Comparison of ENCODE assay signal across 14 cellular contexts in the genomic region with DNA sequence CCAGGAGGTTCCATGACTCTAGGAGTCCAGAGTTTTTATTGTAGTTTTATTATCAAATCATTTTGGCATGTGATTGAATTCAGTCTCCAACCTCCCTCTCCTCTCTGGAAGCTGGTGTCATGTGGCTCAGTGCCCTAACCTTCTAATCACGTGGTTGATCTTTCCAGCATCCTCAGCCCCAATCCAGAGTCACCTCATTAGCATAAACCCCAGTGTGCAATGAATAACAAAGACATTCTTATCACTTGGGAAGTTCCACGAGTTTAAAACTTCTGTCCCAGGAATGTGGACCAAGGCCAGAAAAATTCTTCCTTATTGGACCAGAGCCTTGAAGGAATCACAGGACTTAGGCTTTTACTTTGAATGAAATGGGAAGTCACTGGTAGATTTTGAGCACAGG. TPM values are rescaled to one million over a fixed set of nuclear protein-coding genes. Genes with fewer than 3 reads are reported as not detected.
A peak's percentile ranks its signal among the peaks of the same experiment; 100 is the strongest.
DNase-seq lines count a peak whose midpoint lies in the region; ATAC-seq and TF ChIP-seq lines count a peak whose summit lies in the region.
"Had no signal": no experiment of that assay in that cellular context is flagged by ENCODE, and none has a peak within 500 bp of the region (broad histone marks: within the 10 kb centered on the region; RNA-seq: fewer than 3 reads in every experiment).

No MANE protein-coding gene starts in this region.

- H3K4me3 Mint-ChIP-seq in nephron progenitor cell = peak overlapping the region; percentile 48
- H3K4me3 Mint-ChIP-seq: activated naive CD4-positive, alpha-beta T cell treated with anti-CD3 and anti-CD28 coated beads, Interleukin-2, amount 50 U/mL, for 24 hours; natural killer cell had no signal

- H3K9me3 Mint-ChIP-seq in nephron progenitor cell = no peaks in the 10 kb centered on the region
- H3K9me3 Mint-ChIP-seq: activated naive CD4-positive, alpha-beta T cell treated with anti-CD3 and anti-CD28 coated beads, Interleukin-2, amount 50 U/mL, for 24 hours; natural killer cell had no signal

- intact Hi-C loops in Panc1 (cut with micrococcal nuclease; ENCODE audit: unreplicated experiment) = no loop called here

- CTCF ChIA-PET in Panc1 (lab: Charles Lee) = no interaction called here

- in situ Hi-C loops in Panc1 (cut with HindIII; ENCODE audit: low pct_unique_long_range_greater_than_20kb, low sequenced_read_pairs) = no loop called here

- peak overlapping the region; percentile 51; the same call in 1 of the 2 replicates for H3K27ac ChIP-seq in Panc1 (ENCODE audit: low read length)
- no peak overlapping the region for H3K27ac ChIP-seq in caudate nucleus (ENCODE audit: low read depth, low read length)

- POLR2A ChIA-PET in Panc1 (lab: Charles Lee) = no interaction called here

- H3K4me1 Mint-ChIP-seq in nephron progenitor cell = peaks cover 35% of the 10 kb centered on the region
- H3K4me1 Mint-ChIP-seq: activated naive CD4-positive, alpha-beta T cell treated with anti-CD3 and anti-CD28 coated beads, Interleukin-2, amount 50 U/mL, for 24 hours; natural killer cell had no signal

- TF ChIP-seq CTCF in Panc1 (IDR thresholded peaks at IDR 0.05) (no peak), fibroblast of the aortic adventitia (IDR thresholded peaks at IDR 0.05; ENCODE audit: insufficient read depth, low read length) (no peak), nephron progenitor cell (IDR thresholded peaks at IDR 0.05) (no peak)

- no peaks in the 10 kb centered on the region for H3K27me3 ChIP-seq in Panc1 (ENCODE audit: control insufficient read depth, insufficient read depth, low read length)
- H3K27me3 ChIP-seq: tibial nerve had no signal

- H3K4me3 ChIP-seq in Panc1 (ENCODE audit: low read depth in 2 of 2, low read length in 2 of 2) (no peak overlapping the region), fibroblast of the aortic adventitia (ENCODE audit: low read depth, low read length) (no peak overlapping the region)
- H3K4me3 ChIP-seq: tibial nerve had no signal

- no peaks in the 10 kb centered on the region for H3K27me3 Mint-ChIP-seq in nephron progenitor cell (ENCODE audit: low read depth, poor library complexity)

- BruUV-seq in Panc1 (replicated peaks; lab: Mats Ljungman, UMichigan) = no TSS peak

- H3K36me3 ChIP-seq in Panc1 (ENCODE audit: control insufficient read depth, insufficient read depth, low read length) = no peaks in the 10 kb centered on the region
- H3K36me3 ChIP-seq: tibial nerve had no signal

- H3K4me1 ChIP-seq in Panc1 (ENCODE audit: control insufficient read depth, insufficient read depth, low read length) = peaks cover 57% of the 10 kb centered on the region

- H3K9me3 ChIP-seq in Panc1 (ENCODE audit: control insufficient read depth, insufficient read depth, low read depth, low read length) = no peaks in the 10 kb centered on the region
- H3K9me3 ChIP-seq: tibial nerve had no signal

- DNase-seq in COLO829 (ENCODE audit: low spot score) = peak; percentile 97
- DNase-seq in Panc1 (ENCODE audit: low read depth, low spot score) = no peak
- DNase-seq in fibroblast of the aortic adventitia (ENCODE audit: low read depth) = peak; percentile 96
- DNase-seq in nephron progenitor cell = no peak
- no peak for DNase-seq in cerebellar nuclear complex (lab: John Stamatoyannopoulos, UW)
- DNase-seq in OCI-M1 (lab: John Stamatoyannopoulos, UW) = no peak
- no peak for DNase-seq in caudate nucleus (lab: John Stamatoyannopoulos, UW)
- DNase-seq: activated CD4-positive, CD25-positive, alpha-beta regulatory T cell treated with anti-CD3 and anti-CD28 coated beads, Interleukin-2, amount 50 U/mL, for 72 hours; erythroblast; natural killer cell; NCI-H1092 had no signal

- H3K36me3 Mint-ChIP-seq in nephron progenitor cell (ENCODE audit: low read depth) = peaks cover 7% of the 10 kb centered on the region
- H3K36me3 Mint-ChIP-seq: activated naive CD4-positive, alpha-beta T cell treated with anti-CD3 and anti-CD28 coated beads, Interleukin-2, amount 50 U/mL, for 24 hours; natural killer cell had no signal

- no peak for ATAC-seq in Panc1
- no peak for ATAC-seq in HG03139 (IDR thresholded peaks at IDR 0.05; ENCODE audit: unreplicated experiment)
- ATAC-seq: natural killer cell had no signal

- H3K27ac Mint-ChIP-seq in nephron progenitor cell = peak overlapping the region; percentile 92
- H3K27ac Mint-ChIP-seq: activated naive CD4-positive, alpha-beta T cell treated with anti-CD3 and anti-CD28 coated beads, Interleukin-2, amount 50 U/mL, for 24 hours; natural killer cell had no signal

RNA-seq across cellular contexts. Expression of a gene that starts 52.2 kb away (rescaled TPM):
- total RNA-seq in Panc1 (2021; ENCODE audit: unreplicated experiment) = 145 TPM
- 95.3 TPM for polyA plus RNA-seq in Panc1 (2012; ENCODE audit: insufficient read length)
- total RNA-seq in fibroblast of the aortic adventitia (ENCODE audit: low replicate concordance) = 96.8 and 96.9 TPM in 2 replicates
- total RNA-seq: natural killer cell had no signal

Comparison
In these comparisons a context has a peak if more than half of its experiments do, and no peak if none do; other contexts are left out.
1. DNase-seq: peak in COLO829 (single experiment) and fibroblast of the aortic adventitia (single experiment); none in Panc1 (single experiment), nephron progenitor cell (single experiment), cerebellar nuclear complex (0 of 2), OCI-M1 (single experiment) and caudate nucleus (0 of 61).